Comparison of ENCODE assay signal across 13 cellular contexts in genomic region chr3:195237981-195238625, GRCh38. TPM values are rescaled to one million over a fixed set of nuclear protein-coding genes. Genes with fewer than 3 reads are reported as not detected.
DNase-seq lines count a peak whose midpoint lies in the region; ATAC-seq and TF ChIP-seq lines count a peak whose summit lies in the region.
"Had no signal": no experiment of that assay in that cellular context is flagged by ENCODE, and none has a peak within 500 bp of the region (broad histone marks: within the 10 kb centered on the region; RNA-seq: fewer than 3 reads in every experiment).

No MANE protein-coding gene starts in this region.

- H3K27ac Mint-ChIP-seq in activated CD8-positive, alpha-beta T cell treated with anti-CD3 and anti-CD28 coated beads, Interleukin-2, amount 10 ng/mL, durations not matched to agents 7 days and 5 days: peak overlapping the region; percentile 28

- DNase-seq in AG10803 (ENCODE audit: low read depth) (no peak), right atrium auricular region (ENCODE audit: low spot score) (peak; percentile 46), ovary (peak in 3 of 5 donors; percentile 9 to 33 (median 11)), NCI-H1930 (lab: John Stamatoyannopoulos, UW) (no peak), GM13976 (ENCODE audit: low spot score) (no peak)
- no peak for DNase-seq in activated CD8-positive, alpha-beta T cell treated with anti-CD3 and anti-CD28 coated beads, Interleukin-2, amount 10 ng/mL, durations not matched to agents 7 days and 5 days
- no peak for DNase-seq in stimulated activated CD4-positive, alpha-beta T cell treated with anti-CD3 and anti-CD28 coated beads, Interleukin-2, amount 100 ng/mL, for 48 hours
- DNase-seq: aorta; DMS79; naive thymus-derived CD8-positive, alpha-beta T cell; NCI-H1048; NCI-H510A had no signal

- H3K36me3 ChIP-seq in right atrium auricular region (no peaks in the 10 kb centered on the region), ovary (no peaks in the 10 kb centered on the region)

- no peak for TF ChIP-seq EP300 in ovary (IDR thresholded peaks at IDR 0.05)

- peaks cover 2% of the 10 kb centered on the region for H3K27me3 Mint-ChIP-seq in activated CD8-positive, alpha-beta T cell treated with anti-CD3 and anti-CD28 coated beads, Interleukin-2, amount 10 ng/mL, durations not matched to agents 7 days and 5 days (ENCODE audit: low read depth)
- H3K27me3 Mint-ChIP-seq: naive thymus-derived CD8-positive, alpha-beta T cell had no signal

- peaks cover 14% of the 10 kb centered on the region for H3K4me1 Mint-ChIP-seq in activated CD8-positive, alpha-beta T cell treated with anti-CD3 and anti-CD28 coated beads, Interleukin-2, amount 10 ng/mL, durations not matched to agents 7 days and 5 days (ENCODE audit: low read depth)

- ATAC-seq in activated CD8-positive, alpha-beta T cell treated with anti-CD3 and anti-CD28 coated beads, Interleukin-2, amount 10 ng/mL, durations not matched to agents 7 days and 5 days: no peak
- ATAC-seq in GM18907 (IDR thresholded peaks at IDR 0.05; ENCODE audit: unreplicated experiment): no peak

- H3K27ac ChIP-seq in right atrium auricular region (no peak overlapping the region), ovary (no peak overlapping the region)

- H3K4me1 ChIP-seq in right atrium auricular region (peaks cover 0 to 32% of the 10 kb centered on the region in 2 donors), ovary (ENCODE audit: insufficient read depth) (peaks cover 8% of the 10 kb centered on the region)

- H3K36me3 Mint-ChIP-seq in activated CD8-positive, alpha-beta T cell treated with anti-CD3 and anti-CD28 coated beads, Interleukin-2, amount 10 ng/mL, durations not matched to agents 7 days and 5 days (ENCODE audit: low read depth): peaks cover 19% of the 10 kb centered on the region

- TF ChIP-seq POLR2A in ovary (IDR thresholded peaks at IDR 0.05): no peak

- no peak overlapping the region for H3K4me3 Mint-ChIP-seq in activated CD8-positive, alpha-beta T cell treated with anti-CD3 and anti-CD28 coated beads, Interleukin-2, amount 10 ng/mL, durations not matched to agents 7 days and 5 days

- WGBS in ovary, 3 donors: 78 to 90% (median 88%) methylated on average over 18 of the region's 18 CpGs

- intact Hi-C loops in ovary (cut with DNase I): no loop called here

- CTCF ChIA-PET in activated CD8-positive, alpha-beta T cell treated with anti-CD3 and anti-CD28 coated beads, Interleukin-2, amount 10 ng/mL, durations not matched to agents 7 days and 5 days (lab: Charles Lee): no interaction called here

- in situ Hi-C loops in GM13976 (cut with MboI; ENCODE audit: low sequenced_read_pairs, unreplicated experiment): no loop called here

- H3K4me3 ChIP-seq in AG10803 (ENCODE audit: low read length): no peak overlapping the region
- H3K4me3 ChIP-seq in right atrium auricular region: no peak overlapping the region
- H3K4me3 ChIP-seq in ovary: no peak overlapping the region

- H3K27me3 ChIP-seq in right atrium auricular region: no peaks in the 10 kb centered on the region
- H3K27me3 ChIP-seq in ovary: no peaks in the 10 kb centered on the region

- peaks cover 12% of the 10 kb centered on the region for H3K9me3 Mint-ChIP-seq in activated CD8-positive, alpha-beta T cell treated with anti-CD3 and anti-CD28 coated beads, Interleukin-2, amount 10 ng/mL, durations not matched to agents 7 days and 5 days (ENCODE audit: insufficient read depth)

- 0 out of 2 replicates have a peak, but pooled peaks have one; percentile 6 for TF ChIP-seq CTCF in AG10803 (conservative IDR thresholded peaks at IDR 0.05; ENCODE audit: low read length)
- no peak for TF ChIP-seq CTCF in right atrium auricular region (IDR thresholded peaks at IDR 0.05)
- no peak for TF ChIP-seq CTCF in ovary (IDR thresholded peaks at IDR 0.05)
- TF ChIP-seq CTCF in GM13976 (IDR thresholded peaks at IDR 0.05; ENCODE audit: borderline replicate concordance, control extremely low read depth, extremely low read depth, insufficient read depth, missing control alignments): no peak

- POLR2A ChIA-PET in activated CD8-positive, alpha-beta T cell treated with anti-CD3 and anti-CD28 coated beads, Interleukin-2, amount 10 ng/mL, durations not matched to agents 7 days and 5 days (lab: Charles Lee): no interaction called here

- H3K9me3 ChIP-seq in right atrium auricular region: no peaks in the 10 kb centered on the region
- H3K9me3 ChIP-seq in ovary: no peaks in the 10 kb centered on the region

RNA-seq across cellular contexts. Expression of gene XXYLT1, which starts 32.9 kb away (rescaled TPM):
- total RNA-seq in activated CD8-positive, alpha-beta T cell treated with anti-CD3 and anti-CD28 coated beads, Interleukin-2, amount 10 ng/mL, durations not matched to agents 7 days and 5 days: 10 to 100 TPM; 10.8 to 13.3 TPM
- total RNA-seq in right atrium auricular region: 1 to 10 TPM; 4.6 to 6.7 TPM
- 10 to 100 TPM in 4 of 7 donors, 1 to 10 TPM in 3; 7.3 to 13.6 (median 10.2) TPM for total RNA-seq in ovary
- polyA plus RNA-seq in ovary: 10 to 100 TPM in 1 of 2 donors, 1 to 10 TPM in 1; 5.6 to 10.6 TPM

Comparison
In these comparisons a context has a peak if more than half of its experiments do, and no peak if none do; other contexts are left out.
1. DNase-seq: peak in right atrium auricular region (single experiment) and ovary (3 of 5); none in AG10803 (single experiment), activated CD8-positive, alpha-beta T cell treated with anti-CD3 and anti-CD28 coated beads, Interleukin-2, amount 10 ng/mL, durations not matched to agents 7 days and 5 days (single experiment), NCI-H1930 (0 of 2), stimulated activated CD4-positive, alpha-beta T cell treated with anti-CD3 and anti-CD28 coated beads, Interleukin-2, amount 100 ng/mL, for 48 hours (0 of 2) and GM13976 (single experiment).